16 cellular contexts compared by ENCODE assay signal in genomic region chr22:47575291-47575690, GRCh38.
DNase-seq lines count a peak whose midpoint lies in the region; TF ChIP-seq lines count a peak whose summit lies in the region.
"Had no signal": no experiment of that assay in that cellular context is flagged by ENCODE, and none has a peak within 500 bp of the region (broad histone marks: within the 10 kb centered on the region; RNA-seq: fewer than 3 reads in every experiment).

No MANE protein-coding gene starts in this region.

- no peaks in the 10 kb centered on the region for H3K4me1 Mint-ChIP-seq in immature natural killer cell

- no peaks in the 10 kb centered on the region for H3K36me3 Mint-ChIP-seq in immature natural killer cell
- H3K36me3 Mint-ChIP-seq: CD8-positive, alpha-beta T cell had no signal

- H3K9ac ChIP-seq in colonic mucosa (ENCODE audit: low read depth in 2 of 2, low read length in 2 of 2) = no peak overlapping the region
- H3K9ac ChIP-seq: BLaER1, KMS-11 had no signal

- H3K27me3 Mint-ChIP-seq in immature natural killer cell (ENCODE audit: low read depth in 3 of 3) = peaks cover 0 to 19% (median 2%) of the 10 kb centered on the region in 3 donors

- H3K4me1 ChIP-seq in colonic mucosa (no peaks in the 10 kb centered on the region), prostate gland (replicated peaks) (no peaks in the 10 kb centered on the region)
- H3K4me1 ChIP-seq: BLaER1 had no signal

- H3K36me3 ChIP-seq in colonic mucosa (no peaks in the 10 kb centered on the region), prostate gland (no peaks in the 10 kb centered on the region)
- H3K36me3 ChIP-seq: BLaER1 had no signal

- peaks cover 0 to 2% (median 0%) of the 10 kb centered on the region in 6 donors for H3K9me3 Mint-ChIP-seq in immature natural killer cell
- H3K9me3 Mint-ChIP-seq: CD8-positive, alpha-beta T cell had no signal

- H3K27ac ChIP-seq in colonic mucosa = no peak overlapping the region
- no peak overlapping the region for H3K27ac ChIP-seq in prostate gland
- H3K27ac ChIP-seq: BLaER1, KMS-11, PC-9, RWPE1 had no signal

- H3K4me3 Mint-ChIP-seq in immature natural killer cell = no peak overlapping the region
- H3K4me3 Mint-ChIP-seq: CD8-positive, alpha-beta T cell had no signal

- 52% methylated on average over 11 of the region's 11 CpGs for WGBS in prostate gland

- no peaks in the 10 kb centered on the region for H3K9me3 ChIP-seq in colonic mucosa
- no peaks in the 10 kb centered on the region for H3K9me3 ChIP-seq in prostate gland
- H3K9me3 ChIP-seq: BLaER1 had no signal

- intact Hi-C loops in colonic mucosa (cut with DNase I) = no loop called here
- intact Hi-C loops in prostate gland (cut with DNase I) = loop anchor here (10.0 kb wide), 1 partner anchor 730 kb away; no protein-coding TSS in a partner anchor

- TF ChIP-seq CTCF in colonic mucosa (IDR thresholded peaks at IDR 0.05) = no peak
- peak in 1 of 4 experiments; percentile 6 for TF ChIP-seq CTCF in prostate gland (IDR thresholded peaks at IDR 0.05)

- peak; percentile 2 for DNase-seq in activated CD8-positive, alpha-beta memory T cell treated with anti-CD3 and anti-CD28 coated beads, Interleukin-2, amount 50 U/mL, for 48 hours
- no peak for DNase-seq in activated CD8-positive, alpha-beta memory T cell treated with anti-CD3 and anti-CD28 coated beads, Interleukin-2, amount 50 U/mL, for 4 hours
- DNase-seq in colonic mucosa = peak; percentile 26
- peak; percentile 58 for DNase-seq in prostate gland (ENCODE audit: low spot score)
- no peak for DNase-seq in stimulated activated CD4-positive, alpha-beta T cell treated with anti-CD3 and anti-CD28 coated beads, Interleukin-2, amount 100 ng/mL, for 48 hours
- no peak for DNase-seq in NCI-H2171 (lab: John Stamatoyannopoulos, UW)
- no peak for DNase-seq in immature natural killer cell
- DNase-seq: DND-41, NCI-H1436, NCI-H1930, NCI-H526 treated with DMSO at 0.1 percent for 48 hours, PC-9 had no signal

- H3K4me3 ChIP-seq in colonic mucosa (no peak overlapping the region), prostate gland (no peak overlapping the region)
- H3K4me3 ChIP-seq: BLaER1, PC-9 had no signal

- no peak overlapping the region for H3K27ac Mint-ChIP-seq in immature natural killer cell
- H3K27ac Mint-ChIP-seq: CD8-positive, alpha-beta T cell had no signal

- H3K27me3 ChIP-seq in colonic mucosa = no peaks in the 10 kb centered on the region
- H3K27me3 ChIP-seq in prostate gland (replicated peaks; ENCODE audit: insufficient read depth) = no peaks in the 10 kb centered on the region
- H3K27me3 ChIP-seq: BLaER1 had no signal

- TF ChIP-seq POLR2A in prostate gland (IDR thresholded peaks at IDR 0.05) = no peak

Comparison
In these comparisons a context has a peak if more than half of its experiments do, and no peak if none do; other contexts are left out.
1. DNase-seq: peak in activated CD8-positive, alpha-beta memory T cell treated with anti-CD3 and anti-CD28 coated beads, Interleukin-2, amount 50 U/mL, for 48 hours (single experiment), colonic mucosa (single experiment) and prostate gland (single experiment); none in activated CD8-positive, alpha-beta memory T cell treated with anti-CD3 and anti-CD28 coated beads, Interleukin-2, amount 50 U/mL, for 4 hours (single experiment), stimulated activated CD4-positive, alpha-beta T cell treated with anti-CD3 and anti-CD28 coated beads, Interleukin-2, amount 100 ng/mL, for 48 hours (0 of 2), NCI-H2171 (single experiment) and immature natural killer cell (0 of 3).